In genomic region chr6:118652051-118652699, GRCh38 we compare ENCODE assay signal across 8 cellular contexts. TPM values are rescaled to one million over a fixed set of nuclear protein-coding genes. Genes with fewer than 3 reads are reported as not detected.
DNase-seq lines count a peak whose midpoint lies in the region; ATAC-seq and TF ChIP-seq lines count a peak whose summit lies in the region.

No MANE protein-coding gene starts in this region.

- no peaks in the 10 kb centered on the region for H3K27me3 Mint-ChIP-seq in Calu3 (ENCODE audit: unreplicated experiment)

- no peaks in the 10 kb centered on the region for H3K27me3 ChIP-seq in effector memory CD4-positive, alpha-beta T cell (replicated peaks; ENCODE audit: control insufficient read depth, insufficient read depth, low read length, poor library complexity, severe bottlenecking)
- H3K27me3 ChIP-seq in neutrophil = peaks cover 59% of the 10 kb centered on the region

- intact Hi-C loops in Calu3 (cut with micrococcal nuclease; ENCODE audit: unreplicated experiment) = loop anchor here (5.0 kb wide), 2 partner anchors 55 to 1210 kb away; no protein-coding TSS in a partner anchor

- ATAC-seq in HG03095 (IDR thresholded peaks at IDR 0.05; ENCODE audit: unreplicated experiment) = no peak

- TF ChIP-seq POLR2A in NB4 (IDR thresholded peaks at IDR 0.05; ENCODE audit: extremely low read depth, insufficient read length) = no peak
- TF ChIP-seq POLR2A in erythroblast (IDR thresholded peaks at IDR 0.05; ENCODE audit: low read length) = no peak

- H3K9me3 Mint-ChIP-seq in Calu3 (ENCODE audit: low read depth, unreplicated experiment) = no peaks in the 10 kb centered on the region

- H3K27ac ChIP-seq in effector memory CD4-positive, alpha-beta T cell (ENCODE audit: insufficient read depth, low read length, poor library complexity, severe bottlenecking) = peak overlapping the region; percentile 93
- peak overlapping the region; percentile 86 for H3K27ac ChIP-seq in neutrophil

- CTCF ChIA-PET in Calu3 (lab: Charles Lee) = interaction anchor here (0.6 to 0.9 kb wide), 2 partner anchors 149 to 886 kb away, joined by 3 read pairs; no protein-coding TSS in a partner anchor

- DNase-seq in Calu3 (no peak), NB4 (ENCODE audit: low read depth) (no peak), AG20443 (ENCODE audit: low spot score) (no peak), erythroblast (lab: John Stamatoyannopoulos, UW) (no peak)
- DNase-seq in effector memory CD4-positive, alpha-beta T cell = no peak
- DNase-seq in stimulated activated naive CD4-positive, alpha-beta T cell treated with Interleukin-2 at 50 U/mL for 16 hours (lab: John Stamatoyannopoulos, UW) = no peak

- peak overlapping the region; percentile 87 for H3K4me3 Mint-ChIP-seq in Calu3 (ENCODE audit: low read depth, unreplicated experiment)

- TF ChIP-seq CTCF in Calu3 (IDR thresholded peaks at IDR 0.05; ENCODE audit: unreplicated experiment) = no peak
- no peak for TF ChIP-seq CTCF in NB4 (IDR thresholded peaks at IDR 0.05; ENCODE audit: low read depth, low read length)
- TF ChIP-seq CTCF in neutrophil (IDR thresholded peaks at IDR 0.05) = no peak

- H3K4me1 Mint-ChIP-seq in Calu3 (ENCODE audit: low read depth, unreplicated experiment) = no peaks in the 10 kb centered on the region

- no peaks in the 10 kb centered on the region for H3K36me3 ChIP-seq in effector memory CD4-positive, alpha-beta T cell (ENCODE audit: control insufficient read depth, insufficient read depth, low read length)
- H3K36me3 ChIP-seq in neutrophil = no peaks in the 10 kb centered on the region

- no TSS peak for BruUV-seq in Calu3 (replicated peaks; lab: Mats Ljungman, UMichigan)

- peaks cover 22% of the 10 kb centered on the region for H3K4me1 ChIP-seq in effector memory CD4-positive, alpha-beta T cell (ENCODE audit: control insufficient read depth, insufficient read depth, low read length, poor library complexity, severe bottlenecking)
- H3K4me1 ChIP-seq in neutrophil (ENCODE audit: control insufficient read depth in 1 of 2, insufficient read depth in 1 of 2, low read depth in 1 of 2, low read length in 1 of 2) = peaks cover 15 to 21% of the 10 kb centered on the region in 2 experiments

- H3K9me3 ChIP-seq in effector memory CD4-positive, alpha-beta T cell (ENCODE audit: control insufficient read depth, low read length) = no peaks in the 10 kb centered on the region
- no peaks in the 10 kb centered on the region for H3K9me3 ChIP-seq in neutrophil

- H3K27ac Mint-ChIP-seq in Calu3 (ENCODE audit: unreplicated experiment) = peak overlapping the region; percentile 10

- H3K36me3 Mint-ChIP-seq in Calu3 (ENCODE audit: insufficient read depth, unreplicated experiment) = peaks cover 20% of the 10 kb centered on the region

- H3K4me3 ChIP-seq in NB4 (ENCODE audit: low read depth, low read length) (peak overlapping the region; percentile 50), neutrophil (ENCODE audit: low read depth in 1 of 2, low read length in 1 of 2) (peak overlapping the region; percentile 77 to 94)
- H3K4me3 ChIP-seq in effector memory CD4-positive, alpha-beta T cell (ENCODE audit: insufficient read depth, low read depth, low read length, poor library complexity, severe bottlenecking) = peak overlapping the region; percentile 93

RNA-seq across cellular contexts. Expression of gene CEP85L, which starts 0.8 kb away (rescaled TPM):
- total RNA-seq in Calu3 (2022) = 4.4 and 5.8 TPM in 2 replicates
